22 cellular contexts compared by ENCODE assay signal in genomic region chr1:11101347-11101746, GRCh38. TPM values are rescaled to one million over a fixed set of nuclear protein-coding genes. Genes with fewer than 3 reads are reported as not detected.
DNase-seq lines count a peak whose midpoint lies in the region; ATAC-seq and TF ChIP-seq lines count a peak whose summit lies in the region.
"Had no signal": no experiment of that assay in that cellular context is flagged by ENCODE, and none has a peak within 500 bp of the region (broad histone marks: within the 10 kb centered on the region; RNA-seq: fewer than 3 reads in every experiment).

No MANE protein-coding gene starts in this region.

- no peaks in the 10 kb centered on the region for H3K9me3 Mint-ChIP-seq in activated CD8-positive, alpha-beta T cell treated with anti-CD3 and anti-CD28 coated beads, Interleukin-2, amount 10 ng/mL, durations not matched to agents 7 days and 5 days (ENCODE audit: insufficient read depth)
- H3K9me3 Mint-ChIP-seq in activated CD8-positive, alpha-beta T cell treated with anti-CD3 and anti-CD28 coated beads for 36 hours, result no peaks in the 10 kb centered on the region
- H3K9me3 Mint-ChIP-seq in CD4-positive, alpha-beta T cell, result no peaks in the 10 kb centered on the region
- no peaks in the 10 kb centered on the region for H3K9me3 Mint-ChIP-seq in activated naive CD4-positive, alpha-beta T cell treated with anti-CD3 and anti-CD28 coated beads, Interleukin-2, amount 50 U/mL, for 72 hours
- no peaks in the 10 kb centered on the region for H3K9me3 Mint-ChIP-seq in nephron
- H3K9me3 Mint-ChIP-seq: endodermal cell had no signal

- no peak for ATAC-seq in activated CD8-positive, alpha-beta T cell treated with anti-CD3 and anti-CD28 coated beads, Interleukin-2, amount 10 ng/mL, durations not matched to agents 7 days and 5 days
- no peak for ATAC-seq in activated CD8-positive, alpha-beta T cell treated with anti-CD3 and anti-CD28 coated beads for 36 hours
- no peak for ATAC-seq in CD4-positive, alpha-beta T cell (ENCODE audit: poor library complexity)
- ATAC-seq in activated naive CD4-positive, alpha-beta T cell treated with anti-CD3 and anti-CD28 coated beads, Interleukin-2, amount 50 U/mL, for 72 hours, result no peak
- ATAC-seq in activated CD4-positive, CD25-positive, alpha-beta regulatory T cell treated with anti-CD3 and anti-CD28 coated beads, Interleukin-2, amount 50 U/mL, for 24 hours, result no peak
- ATAC-seq: heart left ventricle, Right ventricle myocardium inferior had no signal

- intact Hi-C loops in activated CD8-positive, alpha-beta T cell treated with anti-CD3 and anti-CD28 coated beads for 36 hours (cut with micrococcal nuclease), result no loop called here
- intact Hi-C loops in CD4-positive, alpha-beta T cell (cut with DNase I, micrococcal nuclease), result loop anchor here in 1 of 2 experiments (5.0 kb wide), 1 partner anchor 631 kb away; no protein-coding TSS in a partner anchor

- no peak for TF ChIP-seq CTCF in activated CD8-positive, alpha-beta T cell treated with anti-CD3 and anti-CD28 coated beads for 36 hours (IDR thresholded peaks at IDR 0.05)
- no peak for TF ChIP-seq CTCF in CD4-positive, alpha-beta T cell (IDR thresholded peaks at IDR 0.05)
- TF ChIP-seq CTCF in nephron (IDR thresholded peaks at IDR 0.05; ENCODE audit: unreplicated experiment in 3 of 3), result no peak

- POLR2A ChIA-PET in activated CD8-positive, alpha-beta T cell treated with anti-CD3 and anti-CD28 coated beads, Interleukin-2, amount 10 ng/mL, durations not matched to agents 7 days and 5 days (lab: Charles Lee), result no interaction called here
- POLR2A ChIA-PET in activated CD8-positive, alpha-beta T cell treated with anti-CD3 and anti-CD28 coated beads for 36 hours (lab: Charles Lee), result interaction anchor here (0.8 kb wide), 1 partner anchor 26 kb away, joined by 4 read pairs; no protein-coding TSS in a partner anchor
- POLR2A ChIA-PET in CD4-positive, alpha-beta T cell (lab: Charles Lee), result no interaction called here

- peaks cover 15% of the 10 kb centered on the region for H3K36me3 Mint-ChIP-seq in activated CD8-positive, alpha-beta T cell treated with anti-CD3 and anti-CD28 coated beads, Interleukin-2, amount 10 ng/mL, durations not matched to agents 7 days and 5 days (ENCODE audit: low read depth)
- peaks cover 15% of the 10 kb centered on the region for H3K36me3 Mint-ChIP-seq in activated CD8-positive, alpha-beta T cell treated with anti-CD3 and anti-CD28 coated beads for 36 hours (ENCODE audit: low read depth)
- H3K36me3 Mint-ChIP-seq in CD4-positive, alpha-beta T cell (ENCODE audit: low read depth), result peaks cover 39% of the 10 kb centered on the region
- H3K36me3 Mint-ChIP-seq in activated naive CD4-positive, alpha-beta T cell treated with anti-CD3 and anti-CD28 coated beads, Interleukin-2, amount 50 U/mL, for 72 hours, result peaks cover 13 to 14% of the 10 kb centered on the region in 2 donors
- H3K36me3 Mint-ChIP-seq in nephron (ENCODE audit: low read depth), result peaks cover 21% of the 10 kb centered on the region

- peak overlapping the region; percentile 10 for H3K27ac Mint-ChIP-seq in activated CD8-positive, alpha-beta T cell treated with anti-CD3 and anti-CD28 coated beads, Interleukin-2, amount 10 ng/mL, durations not matched to agents 7 days and 5 days
- no peak overlapping the region for H3K27ac Mint-ChIP-seq in activated CD8-positive, alpha-beta T cell treated with anti-CD3 and anti-CD28 coated beads for 36 hours
- H3K27ac Mint-ChIP-seq in CD4-positive, alpha-beta T cell, result no peak overlapping the region
- H3K27ac Mint-ChIP-seq in activated naive CD4-positive, alpha-beta T cell treated with anti-CD3 and anti-CD28 coated beads, Interleukin-2, amount 50 U/mL, for 72 hours, result peak overlapping the region; percentile 16 to 92
- H3K27ac Mint-ChIP-seq in nephron, result peak overlapping the region; percentile 21 to 64 (median 53)
- H3K27ac Mint-ChIP-seq: endodermal cell had no signal

- no peaks in the 10 kb centered on the region for H3K27me3 ChIP-seq in CD4-positive, alpha-beta T cell (ENCODE audit: control insufficient read depth, insufficient read depth, low read length)
- H3K27me3 ChIP-seq: heart left ventricle, spleen, tibial artery had no signal

- no peaks in the 10 kb centered on the region for H3K9me3 ChIP-seq in CD4-positive, alpha-beta T cell (ENCODE audit: control insufficient read depth, low read length)
- H3K9me3 ChIP-seq: heart left ventricle, spleen, tibial artery had no signal

- H3K27me3 Mint-ChIP-seq in activated CD8-positive, alpha-beta T cell treated with anti-CD3 and anti-CD28 coated beads, Interleukin-2, amount 10 ng/mL, durations not matched to agents 7 days and 5 days (ENCODE audit: low read depth), result no peaks in the 10 kb centered on the region
- no peaks in the 10 kb centered on the region for H3K27me3 Mint-ChIP-seq in activated CD8-positive, alpha-beta T cell treated with anti-CD3 and anti-CD28 coated beads for 36 hours
- no peaks in the 10 kb centered on the region for H3K27me3 Mint-ChIP-seq in CD4-positive, alpha-beta T cell
- H3K27me3 Mint-ChIP-seq in nephron (ENCODE audit: low read depth), result no peaks in the 10 kb centered on the region

- peaks cover 13% of the 10 kb centered on the region for H3K4me1 Mint-ChIP-seq in activated CD8-positive, alpha-beta T cell treated with anti-CD3 and anti-CD28 coated beads, Interleukin-2, amount 10 ng/mL, durations not matched to agents 7 days and 5 days (ENCODE audit: low read depth)
- H3K4me1 Mint-ChIP-seq in activated CD8-positive, alpha-beta T cell treated with anti-CD3 and anti-CD28 coated beads for 36 hours (ENCODE audit: low read depth), result peaks cover 9% of the 10 kb centered on the region
- H3K4me1 Mint-ChIP-seq in CD4-positive, alpha-beta T cell (ENCODE audit: low read depth), result peaks cover 21% of the 10 kb centered on the region
- H3K4me1 Mint-ChIP-seq in nephron, result peaks cover 13% of the 10 kb centered on the region

- H3K27ac ChIP-seq in CD4-positive, alpha-beta T cell (ENCODE audit: low read depth, low read length), result no peak overlapping the region
- H3K27ac ChIP-seq: GM23248, heart left ventricle, spleen, tibial artery had no signal

- no peak for DNase-seq in activated CD8-positive, alpha-beta T cell treated with anti-CD3 and anti-CD28 coated beads, Interleukin-2, amount 10 ng/mL, durations not matched to agents 7 days and 5 days
- DNase-seq in activated CD8-positive, alpha-beta T cell treated with anti-CD3 and anti-CD28 coated beads for 36 hours, result no peak
- DNase-seq in CD4-positive, alpha-beta T cell, result no peak
- no peak for DNase-seq in activated naive CD4-positive, alpha-beta T cell treated with anti-CD3 and anti-CD28 coated beads, Interleukin-2, amount 50 U/mL, for 72 hours (ENCODE audit: low spot score in 2 of 2)
- DNase-seq in NCI-H1105 treated with DMSO at 0.1 percent for 48 hours (lab: John Stamatoyannopoulos, UW), result no peak
- DNase-seq in nucleus accumbens (lab: John Stamatoyannopoulos, UW), result no peak
- DNase-seq: ACHN; activated CD4-positive, CD25-positive, alpha-beta regulatory T cell; activated CD8-positive, alpha-beta memory T cell treated with anti-CD3 and anti-CD28 coated beads, Interleukin-2, amount 50 U/mL, for 4 hours; amniotic stem cell; endodermal cell; GM23248; heart left ventricle; Kasumi-1; NCI-H526 treated with DMSO at 0.1 percent for 48 hours; spleen; tibial artery had no signal

- CTCF ChIA-PET in activated CD8-positive, alpha-beta T cell treated with anti-CD3 and anti-CD28 coated beads, Interleukin-2, amount 10 ng/mL, durations not matched to agents 7 days and 5 days (lab: Charles Lee), result interaction anchor here (9.3 kb wide), 1 partner anchor 65 kb away, joined by 94 read pairs; no protein-coding TSS in a partner anchor
- CTCF ChIA-PET in activated CD8-positive, alpha-beta T cell treated with anti-CD3 and anti-CD28 coated beads for 36 hours (lab: Charles Lee), result interaction anchor here (1.4 kb wide), 1 partner anchor 63 kb away, joined by 8 read pairs; no protein-coding TSS in a partner anchor
- CTCF ChIA-PET in CD4-positive, alpha-beta T cell (lab: Charles Lee), result interaction anchor here (1.1 kb wide), 1 partner anchor 86 kb away, joined by 3 read pairs; no protein-coding TSS in a partner anchor

- no peak overlapping the region for H3K4me3 Mint-ChIP-seq in activated CD8-positive, alpha-beta T cell treated with anti-CD3 and anti-CD28 coated beads, Interleukin-2, amount 10 ng/mL, durations not matched to agents 7 days and 5 days
- no peak overlapping the region for H3K4me3 Mint-ChIP-seq in activated CD8-positive, alpha-beta T cell treated with anti-CD3 and anti-CD28 coated beads for 36 hours
- H3K4me3 Mint-ChIP-seq in CD4-positive, alpha-beta T cell, result peak overlapping the region; percentile 30
- H3K4me3 Mint-ChIP-seq in nephron, result peak overlapping the region; percentile 77 to 81 (median 79)
- H3K4me3 Mint-ChIP-seq: endodermal cell had no signal

RNA-seq across cellular contexts. Expression of gene EXOSC10, which starts 1.7 kb away (rescaled TPM):
- 10 to 100 TPM; 86.1 to 89.8 TPM for total RNA-seq in activated CD8-positive, alpha-beta T cell treated with anti-CD3 and anti-CD28 coated beads, Interleukin-2, amount 10 ng/mL, durations not matched to agents 7 days and 5 days
- total RNA-seq in activated CD8-positive, alpha-beta T cell treated with anti-CD3 and anti-CD28 coated beads for 36 hours, result 10 to 100 TPM; 66.6 to 69.8 TPM
- total RNA-seq in CD4-positive, alpha-beta T cell, result 10 to 100 TPM; 81.6 to 89.0 TPM
- total RNA-seq in activated naive CD4-positive, alpha-beta T cell treated with anti-CD3 and anti-CD28 coated beads, Interleukin-2, amount 50 U/mL, for 72 hours, result 10 to 100 TPM; 81.1 to 83.3 TPM

RNA-seq across cellular contexts. Expression of gene SRM, which starts 41.5 kb away (rescaled TPM):
- total RNA-seq in activated CD8-positive, alpha-beta T cell treated with anti-CD3 and anti-CD28 coated beads, Interleukin-2, amount 10 ng/mL, durations not matched to agents 7 days and 5 days, result 100 to 1,000 TPM; 146 to 154 TPM
- 100 to 1,000 TPM; 240 TPM for total RNA-seq in activated CD8-positive, alpha-beta T cell treated with anti-CD3 and anti-CD28 coated beads for 36 hours
- total RNA-seq in CD4-positive, alpha-beta T cell, result 10 to 100 TPM; 21.2 to 24.8 TPM
- total RNA-seq in activated naive CD4-positive, alpha-beta T cell treated with anti-CD3 and anti-CD28 coated beads, Interleukin-2, amount 50 U/mL, for 72 hours, result 100 to 1,000 TPM; 107 to 148 TPM

RNA-seq across cellular contexts. Expression of gene MASP2, which starts 54.3 kb away (rescaled TPM):
- total RNA-seq in activated CD8-positive, alpha-beta T cell treated with anti-CD3 and anti-CD28 coated beads, Interleukin-2, amount 10 ng/mL, durations not matched to agents 7 days and 5 days, result under 1 TPM in 1 of 2 experiments, not detected in 1; 0.21 TPM
- not detected for total RNA-seq in activated CD8-positive, alpha-beta T cell treated with anti-CD3 and anti-CD28 coated beads for 36 hours
- under 1 TPM; 0.27 to 0.53 TPM for total RNA-seq in CD4-positive, alpha-beta T cell
- total RNA-seq in activated naive CD4-positive, alpha-beta T cell treated with anti-CD3 and anti-CD28 coated beads, Interleukin-2, amount 50 U/mL, for 72 hours, result under 1 TPM in 1 of 2 donors, not detected in 1; 0.21 TPM
- total RNA-seq: Daoy, GM23248, heart left ventricle, lower leg skin, Right ventricle myocardium inferior, spleen had no signal

Comparison
In these comparisons a context has a peak if more than half of its experiments do, and no peak if none do; other contexts are left out.
1. H3K27ac Mint-ChIP-seq: peak in activated CD8-positive, alpha-beta T cell treated with anti-CD3 and anti-CD28 coated beads, Interleukin-2, amount 10 ng/mL, durations not matched to agents 7 days and 5 days (single experiment), activated naive CD4-positive, alpha-beta T cell treated with anti-CD3 and anti-CD28 coated beads, Interleukin-2, amount 50 U/mL, for 72 hours (2 of 2) and nephron (3 of 3); none in activated CD8-positive, alpha-beta T cell treated with anti-CD3 and anti-CD28 coated beads for 36 hours (single experiment) and CD4-positive, alpha-beta T cell (single experiment).
2. H3K4me3 Mint-ChIP-seq: peak in CD4-positive, alpha-beta T cell (single experiment) and nephron (3 of 3); none in activated CD8-positive, alpha-beta T cell treated with anti-CD3 and anti-CD28 coated beads, Interleukin-2, amount 10 ng/mL, durations not matched to agents 7 days and 5 days (single experiment) and activated CD8-positive, alpha-beta T cell treated with anti-CD3 and anti-CD28 coated beads for 36 hours (single experiment).
3. RNA of gene SRM, which starts 41.5 kb away (total RNA-seq): 240 TPM in activated CD8-positive, alpha-beta T cell treated with anti-CD3 and anti-CD28 coated beads for 36 hours, 146 to 154 TPM in activated CD8-positive, alpha-beta T cell treated with anti-CD3 and anti-CD28 coated beads, Interleukin-2, amount 10 ng/mL, durations not matched to agents 7 days and 5 days and 107 to 148 TPM in activated naive CD4-positive, alpha-beta T cell treated with anti-CD3 and anti-CD28 coated beads, Interleukin-2, amount 50 U/mL, for 72 hours; 21.2 to 24.8 TPM in CD4-positive, alpha-beta T cell; every median in the first group is over 4 times any median in the second.